23 cellular contexts compared by ENCODE assay signal in the genomic region with DNA sequence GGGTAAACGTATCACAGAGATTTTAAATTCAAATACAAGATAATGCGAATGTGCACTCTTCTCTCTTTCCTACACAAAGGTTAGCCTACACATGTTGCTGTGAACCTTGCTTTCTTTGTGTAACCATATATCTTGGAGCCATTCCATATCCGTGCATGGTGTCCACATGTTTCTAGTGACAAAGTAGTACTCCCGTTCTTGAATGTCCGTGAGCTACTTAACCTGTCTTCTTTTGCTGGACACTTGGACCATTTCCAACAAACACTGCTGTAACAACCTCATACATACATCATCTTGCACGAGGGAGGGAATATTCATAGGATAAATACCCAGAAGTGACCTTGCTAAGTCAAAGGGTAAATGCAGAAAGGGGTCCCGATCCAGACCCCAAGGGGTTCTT.
DNase-seq lines count a peak whose midpoint lies in the region; ATAC-seq, FAIRE-seq and TF ChIP-seq lines count a peak whose summit lies in the region.
"Had no signal": no experiment of that assay in that cellular context is flagged by ENCODE, and none has a peak within 500 bp of the region (broad histone marks: within the 10 kb centered on the region; RNA-seq: fewer than 3 reads in every experiment).

No MANE protein-coding gene starts in this region.

- no peak overlapping the region for H3K4me3 ChIP-seq in ACC112 (ENCODE audit: low read depth, low read length)
- no peak overlapping the region for H3K4me3 ChIP-seq in HFF-Myc (replicated peaks; ENCODE audit: low read depth, low read length)
- no peak overlapping the region for H3K4me3 ChIP-seq in fibroblast of mammary gland (ENCODE audit: control insufficient read depth, low read depth, low read length)
- H3K4me3 ChIP-seq in colonic mucosa: no peak overlapping the region
- H3K4me3 ChIP-seq: BLaER1, GM12878, GM23338 had no signal

- H3K79me2 ChIP-seq in ACC112 (ENCODE audit: control insufficient read depth, insufficient read depth, low read length, unreplicated experiment): no peaks in the 10 kb centered on the region

- H3K27ac ChIP-seq in ACC112 (ENCODE audit: low read depth, low read length) (peak overlapping the region; percentile 50; the same call in 1 of the 2 replicates), VCaP (peak overlapping the region; percentile 25; the same call in 1 of the 2 replicates), colonic mucosa (no peak overlapping the region)
- H3K27ac ChIP-seq: BLaER1, C4-2B had no signal

- no peaks in the 10 kb centered on the region for H3K27me3 ChIP-seq in ACC112 (ENCODE audit: insufficient read depth, low read length)
- H3K27me3 ChIP-seq in colonic mucosa: no peaks in the 10 kb centered on the region
- H3K27me3 ChIP-seq: BLaER1 had no signal

- H3K4me1 ChIP-seq in ACC112 (ENCODE audit: control insufficient read depth, insufficient read depth, low read length, unreplicated experiment) (peaks cover 14% of the 10 kb centered on the region), colonic mucosa (no peaks in the 10 kb centered on the region)

- TF ChIP-seq CTCF in HFF-Myc (IDR thresholded peaks at IDR 0.05; ENCODE audit: low read depth, low read length, missing control alignments) (no peak), VCaP (conservative IDR thresholded peaks at IDR 0.05) (no peak), fibroblast of mammary gland (conservative IDR thresholded peaks at IDR 0.05; ENCODE audit: control insufficient read depth, insufficient read depth, low read depth, low read length) (no peak), colonic mucosa (IDR thresholded peaks at IDR 0.05) (no peak)

- no peaks in the 10 kb centered on the region for H3K9me3 ChIP-seq in colonic mucosa

- H2AFZ ChIP-seq in ACC112 (ENCODE audit: low read length, unreplicated experiment): no peak overlapping the region
- H2AFZ ChIP-seq: GM23338 had no signal

- FAIRE-seq in GM12891 (lab: Jason Lieb, UNC): no peak
- FAIRE-seq: D721Med, GM12878, GM18507 had no signal

- no peak overlapping the region for H3K9ac ChIP-seq in colonic mucosa (ENCODE audit: low read depth in 2 of 2, low read length in 2 of 2)
- H3K9ac ChIP-seq: BLaER1 had no signal

- intact Hi-C loops in colonic mucosa (cut with DNase I): no loop called here

- no peak for ATAC-seq in activated CD4-positive, CD25-positive, alpha-beta regulatory T cell treated with anti-CD3 and anti-CD28 coated beads, Interleukin-2, amount 50 U/mL, for 24 hours
- ATAC-seq: GM12878, GM23338, HCT116 had no signal

- DNase-seq in HFF-Myc (ENCODE audit: extremely low read depth, low read depth) (peak; percentile 75), fibroblast of mammary gland (ENCODE audit: low read depth) (peak; percentile 42), NCI-H128 (lab: John Stamatoyannopoulos, UW; ENCODE audit: unreplicated experiment) (no peak), GM12891 (ENCODE audit: insufficient read length, low spot score) (no peak), colonic mucosa (no peak)
- DNase-seq: CD4-positive, CD25-positive, alpha-beta regulatory T cell; CD8-positive, alpha-beta memory T cell; DMS 273 treated with DMSO at 0.1 percent for 48 hours; DMS79; EL; GDM1; H9; HFFc6 had no signal

- H3K36me3 ChIP-seq in ACC112 (ENCODE audit: insufficient read depth, low read length) (no peaks in the 10 kb centered on the region), colonic mucosa (no peaks in the 10 kb centered on the region)
- H3K36me3 ChIP-seq: BLaER1 had no signal

- no peak for TF ChIP-seq POLR2A in GM12891 (IDR thresholded peaks at IDR 0.05; ENCODE audit: low read depth, low read length)

TF ChIP-seq in GM12891, 5 proteins besides CTCF, POLR2A, EP300 and RAD21:
- TF ChIP-seq SPI1 (IDR thresholded peaks at IDR 0.05; ENCODE audit: low read depth, low read length) (no peak), PAX5 (IDR thresholded peaks at IDR 0.05; ENCODE audit: insufficient read depth, low read length, severe bottlenecking) (no peak), POU2F2 (IDR thresholded peaks at IDR 0.05; ENCODE audit: low read depth, low read length) (no peak), POLR2AphosphoS5 (IDR thresholded peaks at IDR 0.05; ENCODE audit: low read depth, low read length) (no peak), TAF1 (IDR thresholded peaks at IDR 0.05; ENCODE audit: low read depth, low read length) (no peak)

Comparison
In these comparisons a context has a peak if more than half of its experiments do, and no peak if none do; other contexts are left out.
1. DNase-seq: peak in HFF-Myc (single experiment) and fibroblast of mammary gland (single experiment); none in NCI-H128 (single experiment), GM12891 (single experiment) and colonic mucosa (single experiment).